Comparison of ENCODE assay signal across 9 cellular contexts in genomic region chr2:20665261-20666113, GRCh38. TPM values are rescaled to one million over a fixed set of nuclear protein-coding genes. Genes with fewer than 3 reads are reported as not detected.
DNase-seq lines count a peak whose midpoint lies in the region; ATAC-seq, FAIRE-seq and TF ChIP-seq lines count a peak whose summit lies in the region.
"Had no signal": no experiment of that assay in that cellular context is flagged by ENCODE, and none has a peak within 500 bp of the region (broad histone marks: within the 10 kb centered on the region; RNA-seq: fewer than 3 reads in every experiment).

No MANE protein-coding gene starts in this region.

- no peaks in the 10 kb centered on the region for H3K9me3 Mint-ChIP-seq in nephron

- H3K36me3 ChIP-seq in ectodermal cell (ENCODE audit: control insufficient read depth, insufficient read depth, low read length), result no peaks in the 10 kb centered on the region

- H3K27me3 ChIP-seq in ectodermal cell (ENCODE audit: control insufficient read depth, insufficient read depth, low read length, poor library complexity, severe bottlenecking), result peaks cover 95% of the 10 kb centered on the region

- H3K4me1 Mint-ChIP-seq in nephron, result peaks cover 9% of the 10 kb centered on the region

- peaks cover 15% of the 10 kb centered on the region; the same call in 2 of the 3 replicates for H3K4me1 ChIP-seq in A549
- peaks cover 30% of the 10 kb centered on the region for H3K4me1 ChIP-seq in ectodermal cell (ENCODE audit: control insufficient read depth, insufficient read depth, low read length)

- H3K27ac ChIP-seq in A549 (no peak overlapping the region; a peak in 1 of 6 replicates), ectodermal cell (ENCODE audit: insufficient read depth, low read depth, low read length, poor library complexity, severe bottlenecking) (no peak overlapping the region)

- peak in 1 of 2 experiments; percentile 16; a peak in 3 of 6 replicates for ATAC-seq in A549
- ATAC-seq in GM21825 (IDR thresholded peaks at IDR 0.05; ENCODE audit: unreplicated experiment), result peak; percentile 13
- ATAC-seq in HG03280 (IDR thresholded peaks at IDR 0.05; ENCODE audit: unreplicated experiment), result no peak
- ATAC-seq in GM18502 (IDR thresholded peaks at IDR 0.05; ENCODE audit: poor library complexity, unreplicated experiment), result no peak

- peak overlapping the region; percentile 68 to 75 (median 72) for H3K4me3 Mint-ChIP-seq in nephron

- TF ChIP-seq CTCF in A549 (IDR thresholded peaks at IDR 0.05), result no peak
- no peak for TF ChIP-seq CTCF in nephron (IDR thresholded peaks at IDR 0.05; ENCODE audit: unreplicated experiment in 3 of 3)
- TF ChIP-seq CTCF in D721Med (IDR thresholded peaks at IDR 0.05; ENCODE audit: insufficient read depth, missing control alignments), result no peak

- POLR2A ChIA-PET in A549 (lab: Yijun Ruan, JAX), result interaction anchor here (0.5 to 1.4 kb wide), 2 partner anchors 14 to 232 kb away, joined by 3 read pairs; partner anchors contain the start of gene HS1BP3

- CTCF ChIA-PET in A549 (lab: Yijun Ruan, JAX), result interaction anchor here (0.9 to 10.0 kb wide), 9 partner anchors 9 to 453 kb away, joined by 3 to 352 read pairs (median 6); partner anchors contain the start of gene HS1BP3

- FAIRE-seq in A549 (lab: Jason Lieb, UNC) (no peak), D721Med (lab: Jason Lieb, UNC) (no peak)

- TF ChIP-seq POLR2A in A549 (IDR thresholded peaks at IDR 0.05; ENCODE audit: low read length), result no peak

- H3K4me3 ChIP-seq in A549, result peak overlapping the region; percentile 58
- peak overlapping the region; percentile 40 for H3K4me3 ChIP-seq in ectodermal cell (ENCODE audit: insufficient read depth, low read depth, low read length)

- DNase-seq in A549 (ENCODE audit: low read depth in 1 of 2, low spot score in 1 of 2), result no peak
- DNase-seq in D721Med (ENCODE audit: insufficient read length, low spot score), result no peak
- DNase-seq in SIG-M5 treated with dmso at 0.1 percent for 504 hours (lab: John Stamatoyannopoulos, UW; ENCODE audit: unreplicated experiment), result no peak
- DNase-seq: NCI-H187 treated with DMSO at 0.1 percent for 48 hours had no signal

- H3K9me3 ChIP-seq in A549 (no peaks in the 10 kb centered on the region), ectodermal cell (ENCODE audit: control insufficient read depth, low read length) (no peaks in the 10 kb centered on the region)

- TF ChIP-seq RAD21 in A549 (conservative IDR thresholded peaks at IDR 0.05 in 1 of 2, IDR thresholded peaks at IDR 0.05 in 1 of 2), result no peak

- H3K27ac Mint-ChIP-seq in nephron, result no peak overlapping the region

- peaks cover 96% of the 10 kb centered on the region for H3K27me3 Mint-ChIP-seq in nephron (ENCODE audit: low read depth)

- no peaks in the 10 kb centered on the region for H3K36me3 Mint-ChIP-seq in nephron (ENCODE audit: low read depth)

- peak overlapping the region; percentile 98 for H3K4me2 ChIP-seq in A549

- no peak for TF ChIP-seq EP300 in A549 (IDR thresholded peaks at IDR 0.05)

- WGBS in A549 (ENCODE audit: missing lambda C conversion rate), result 25% methylated on average over 49 of the region's 56 CpGs
- WGBS in ectodermal cell, 2 experiments, result 3% methylated on average over 56 of the region's 56 CpGs

TF ChIP-seq in A549, 52 proteins besides CTCF, POLR2A, EP300 and RAD21:
- TF ChIP-seq ZNF302 (CRISPR knock-in tag; IDR thresholded peaks at IDR 0.05) (no peak), RNF2 (IDR thresholded peaks at IDR 0.05; ENCODE audit: borderline replicate concordance, low read depth) (0 out of 2 replicates have a peak, but pooled peaks have one; percentile 25)

RNA-seq across cellular contexts. Expression of gene GDF7, which starts 1.5 kb away (rescaled TPM):
- polyA plus RNA-seq in A549 (2011; rRNA removed), result 0.05 and 0.09 TPM in 2 replicates
- 0.01 and 0.04 TPM in 2 replicates for polyA plus RNA-seq in A549 (2012; cell fraction: cytosol; rRNA removed)
- 0.02 and 0.07 TPM in 2 replicates for polyA plus RNA-seq in A549 (2012; cell fraction: nucleus; rRNA removed)
- 0.03 TPM in 3 replicates for polyA plus RNA-seq in A549 (2017; fragmentation: RNase III; extraction: RNeasy Plus Mini Kit Qiagen cat#74134 plus additional on column Dnase treatment)
- 0.17 and 0.19 TPM in 2 replicates for polyA minus RNA-seq in A549 (2011; rRNA and poly(A)+ RNA removed)
- polyA plus RNA-seq in ectodermal cell (2013, experiment 1 of 4), result 9.3 TPM
- 9.5 TPM for polyA plus RNA-seq in ectodermal cell (2013, experiment 2 of 4)
- polyA plus RNA-seq in ectodermal cell (2013, experiment 3 of 4), result 9.9 TPM
- 12.2 TPM for polyA plus RNA-seq in ectodermal cell (2013, experiment 4 of 4)

RNA-seq across cellular contexts. Expression of gene HS1BP3, which starts 14.6 kb away (rescaled TPM):
- polyA plus RNA-seq in A549 (2011; rRNA removed), result 12.4 and 13.8 TPM in 2 replicates
- 19.3 and 23.8 TPM in 2 replicates for polyA plus RNA-seq in A549 (2012; cell fraction: cytosol; rRNA removed)
- 35.4 and 36.6 TPM in 2 replicates for polyA plus RNA-seq in A549 (2012; cell fraction: nucleus; rRNA removed)
- polyA plus RNA-seq in A549 (2017; fragmentation: RNase III; extraction: RNeasy Plus Mini Kit Qiagen cat#74134 plus additional on column Dnase treatment), result 17.7 to 23.5 TPM (median 20.5 TPM) in 3 replicates
- polyA minus RNA-seq in A549 (2011; rRNA and poly(A)+ RNA removed), result 17.5 and 21.2 TPM in 2 replicates
- 28.6 TPM for polyA plus RNA-seq in ectodermal cell (2013, experiment 1 of 4)
- polyA plus RNA-seq in ectodermal cell (2013, experiment 2 of 4), result 30.1 TPM
- 21.9 TPM for polyA plus RNA-seq in ectodermal cell (2013, experiment 3 of 4)
- polyA plus RNA-seq in ectodermal cell (2013, experiment 4 of 4), result 24.8 TPM
